In genomic region chr5:16934669-16935068, GRCh38 we compare ENCODE assay signal across 8 cellular contexts. TPM values are rescaled to one million over a fixed set of nuclear protein-coding genes. Genes with fewer than 3 reads are reported as not detected.
A peak's percentile ranks its signal among the peaks of the same experiment; 100 is the strongest.
DNase-seq lines count a peak whose midpoint lies in the region; ATAC-seq and TF ChIP-seq lines count a peak whose summit lies in the region.

No MANE protein-coding gene starts in this region.

- H3K4me1 ChIP-seq in ACC112 (ENCODE audit: control insufficient read depth, insufficient read depth, low read length, unreplicated experiment) (peaks cover 32% of the 10 kb centered on the region), mesenchymal stem cell (ENCODE audit: control insufficient read depth, insufficient read depth, low read depth, low read length) (peaks cover 8% of the 10 kb centered on the region)

- DNase-seq in HFFc6: peak; percentile 51
- no peak for DNase-seq in brain microvascular endothelial cell
- DNase-seq in mesenchymal stem cell: peak; percentile 51
- no peak for DNase-seq in stimulated activated naive CD4-positive, alpha-beta T cell (lab: John Stamatoyannopoulos, UW)
- DNase-seq in NCI-H2107 treated with DMSO at 0.1 percent for 48 hours (lab: John Stamatoyannopoulos, UW; ENCODE audit: unreplicated experiment): no peak
- no peak for DNase-seq in pons (ENCODE audit: low spot score)

- peak overlapping the region in 1 of 2 experiments; percentile 43 for H3K14ac ChIP-seq in mesenchymal stem cell (ENCODE audit: low read length in 2 of 2)

- no peak overlapping the region for H2AK5ac ChIP-seq in mesenchymal stem cell (ENCODE audit: low read length, severe bottlenecking)

- H3K79me1 ChIP-seq in mesenchymal stem cell (replicated peaks; ENCODE audit: low read length, poor library complexity, severe bottlenecking): peaks cover 7% of the 10 kb centered on the region

- no peak for ATAC-seq in esophagus mucosa

- in situ Hi-C loops in brain microvascular endothelial cell (cut with HindIII; ENCODE audit: low pct_ligation_motif_present, low sequenced_read_pairs): loop anchor here (25.0 kb wide), 1 partner anchor 253 kb away; no protein-coding TSS in a partner anchor

- H3K79me2 ChIP-seq in ACC112 (ENCODE audit: control insufficient read depth, insufficient read depth, low read length, unreplicated experiment): peaks cover 62% of the 10 kb centered on the region

- H2AFZ ChIP-seq in ACC112 (ENCODE audit: low read length, unreplicated experiment): no peak overlapping the region
- H2AFZ ChIP-seq in mesenchymal stem cell (ENCODE audit: low read depth, low read length): no peak overlapping the region

- H3K36me3 Mint-ChIP-seq in HFFc6 (ENCODE audit: low read depth): peaks cover 41% of the 10 kb centered on the region

- H3K4me2 ChIP-seq in mesenchymal stem cell (ENCODE audit: low read length, poor library complexity, severe bottlenecking): peak overlapping the region; percentile 83

- H3K27me3 ChIP-seq in ACC112 (ENCODE audit: insufficient read depth, low read length) (no peaks in the 10 kb centered on the region), brain microvascular endothelial cell (replicated peaks) (no peaks in the 10 kb centered on the region), mesenchymal stem cell (ENCODE audit: control insufficient read depth in 1 of 2, insufficient read depth in 1 of 2, low read length in 2 of 2) (peaks cover 0 to 12% of the 10 kb centered on the region in 2 experiments)

- H4K8ac ChIP-seq in mesenchymal stem cell (ENCODE audit: low read length): no peak overlapping the region

- 0% methylated on average over 4 of the region's 4 CpGs for WGBS in mesenchymal stem cell

- peak overlapping the region in 1 of 2 experiments; percentile 95 for H3K18ac ChIP-seq in mesenchymal stem cell (ENCODE audit: low read depth in 1 of 2, low read length in 2 of 2)

- no peaks in the 10 kb centered on the region for H3K9me3 Mint-ChIP-seq in HFFc6

- no peaks in the 10 kb centered on the region for H3K36me3 ChIP-seq in ACC112 (ENCODE audit: insufficient read depth, low read length)
- H3K36me3 ChIP-seq in brain microvascular endothelial cell (replicated peaks): peaks cover 3% of the 10 kb centered on the region
- no peaks in the 10 kb centered on the region for H3K36me3 ChIP-seq in mesenchymal stem cell (ENCODE audit: control insufficient read depth in 1 of 2, insufficient read depth in 2 of 2, low read depth in 1 of 2, low read length in 2 of 2)

- H2BK5ac ChIP-seq in mesenchymal stem cell (ENCODE audit: low read depth, low read length, poor library complexity, severe bottlenecking): no peak overlapping the region

- H3K4me1 Mint-ChIP-seq in HFFc6 (ENCODE audit: low read depth): peaks cover 72% of the 10 kb centered on the region

- peak overlapping the region; percentile 86 for H3K4me3 ChIP-seq in ACC112 (ENCODE audit: low read depth, low read length)
- H3K4me3 ChIP-seq in brain microvascular endothelial cell (ENCODE audit: low read depth, low read length): peak overlapping the region; percentile 94
- peak overlapping the region in 1 of 2 experiments; percentile 87 for H3K4me3 ChIP-seq in mesenchymal stem cell (ENCODE audit: insufficient read depth in 1 of 2, low read depth in 1 of 2, low read length in 2 of 2)

- H3K27ac ChIP-seq in ACC112 (ENCODE audit: low read depth, low read length) (peak overlapping the region; percentile 67), brain microvascular endothelial cell (peak overlapping the region; percentile 97), mesenchymal stem cell (ENCODE audit: low read length, poor library complexity, severe bottlenecking) (no peak overlapping the region)

- peak overlapping the region; percentile 99 for H3K4me3 Mint-ChIP-seq in HFFc6

- no peak overlapping the region for H2BK12ac ChIP-seq in mesenchymal stem cell (ENCODE audit: low read length in 2 of 2)

- H3K4ac ChIP-seq in mesenchymal stem cell (ENCODE audit: low read depth in 1 of 2, low read length in 2 of 2): no peak overlapping the region

- no peak overlapping the region for H3K23ac ChIP-seq in mesenchymal stem cell (ENCODE audit: low read length in 2 of 2)

- peak overlapping the region; percentile 93 for H3K27ac Mint-ChIP-seq in HFFc6

- H3K9me3 ChIP-seq in mesenchymal stem cell (ENCODE audit: control insufficient read depth, low read length): no peaks in the 10 kb centered on the region

- H3K9ac ChIP-seq in mesenchymal stem cell (ENCODE audit: low read length): peak overlapping the region; percentile 85

- no peak overlapping the region for H2BK15ac ChIP-seq in mesenchymal stem cell (ENCODE audit: low read depth, poor library complexity, severe bottlenecking)

- TF ChIP-seq CTCF in HFFc6 (IDR thresholded peaks at IDR 0.05): no peak
- TF ChIP-seq CTCF in brain microvascular endothelial cell (IDR thresholded peaks at IDR 0.05; ENCODE audit: low read depth, low read length, missing control alignments): no peak

- no peak overlapping the region for H4K91ac ChIP-seq in mesenchymal stem cell (ENCODE audit: low read length)

- no peaks in the 10 kb centered on the region for H3K27me3 Mint-ChIP-seq in HFFc6 (ENCODE audit: insufficient read depth)

- H2BK120ac ChIP-seq in mesenchymal stem cell (ENCODE audit: low read depth, low read length): no peak overlapping the region

RNA-seq across cellular contexts. Expression of gene MYO10, which starts 1.4 kb away (rescaled TPM):
- total RNA-seq in HFFc6 (2021; fragmentation: NEBNext Ultra II Directional; extraction: Animal tissue kit (Norgen Biotek cat#: 25700)): 100 to 1,000 TPM in 5 of 6 experiments, 10 to 100 TPM in 1; 99.4 to 142 (median 129) TPM
- polyA plus RNA-seq in mesenchymal stem cell (2013, experiment 1 of 2): 73.4 TPM
- polyA plus RNA-seq in mesenchymal stem cell (2013, experiment 2 of 2): 68.5 TPM
- 27.3 TPM for total RNA-seq in esophagus mucosa

Comparison
In these comparisons a context has a peak if more than half of its experiments do, and no peak if none do; other contexts are left out.
1. DNase-seq: peak in HFFc6 (single experiment) and mesenchymal stem cell (single experiment); none in brain microvascular endothelial cell (single experiment), stimulated activated naive CD4-positive, alpha-beta T cell (0 of 6), NCI-H2107 treated with DMSO at 0.1 percent for 48 hours (single experiment) and pons (single experiment).